Comparison of ENCODE assay signal across 8 cellular contexts in the genomic region with DNA sequence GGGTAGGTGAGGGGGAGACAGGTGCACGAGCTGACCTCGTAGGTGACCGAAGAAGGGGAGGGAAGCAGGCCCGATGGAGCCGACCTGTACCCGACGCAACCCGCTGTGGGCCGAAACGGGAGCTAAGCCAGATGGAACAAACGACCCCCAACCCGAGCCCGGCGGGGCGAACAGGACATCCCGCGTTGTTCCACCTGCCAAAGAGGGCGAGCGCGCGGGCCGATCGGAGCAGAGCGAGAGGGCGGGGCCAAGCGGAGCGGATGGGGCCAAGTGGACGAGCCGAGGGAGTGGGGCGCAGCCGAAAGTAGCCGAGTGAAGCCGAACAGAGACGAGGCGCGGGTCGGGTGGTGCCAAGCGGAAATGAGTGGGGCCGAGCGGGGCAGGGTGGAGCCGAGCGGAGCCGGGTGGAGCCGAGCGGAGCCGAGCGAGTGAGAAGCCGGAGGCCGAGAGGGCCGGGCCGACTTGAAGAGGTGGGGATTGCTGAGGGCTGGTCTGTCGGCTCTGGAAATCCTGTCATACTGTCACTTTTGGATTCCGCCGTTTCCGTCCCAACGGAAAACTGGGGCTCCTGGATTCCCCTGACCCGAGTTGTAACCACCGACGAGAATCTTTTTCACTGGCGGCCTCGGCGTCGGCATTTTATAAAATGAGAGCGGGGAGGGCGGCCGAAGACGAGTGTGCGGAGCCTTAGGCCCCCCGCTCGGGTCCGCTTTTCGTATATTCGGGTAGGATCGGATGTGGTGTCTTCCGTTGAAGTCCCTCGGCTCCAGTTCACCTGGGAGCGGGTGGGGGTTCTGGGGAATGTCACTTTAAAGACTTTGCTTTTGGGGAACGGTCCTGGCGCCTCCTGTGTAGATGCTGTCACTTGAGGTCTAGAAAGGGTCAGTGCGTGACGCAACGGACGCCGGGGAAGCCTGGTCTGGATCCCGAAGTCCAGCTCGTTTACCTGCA. TPM values are rescaled to one million over a fixed set of nuclear protein-coding genes. Genes with fewer than 3 reads are reported as not detected.
A peak's percentile ranks its signal among the peaks of the same experiment; 100 is the strongest.
DNase-seq lines count a peak whose midpoint lies in the region; ATAC-seq, FAIRE-seq and TF ChIP-seq lines count a peak whose summit lies in the region.

No MANE protein-coding gene starts in this region.

- TF ChIP-seq CTCF in AG09319 (IDR thresholded peaks at IDR 0.05; ENCODE audit: low read depth, low read length): no peak
- no peak for TF ChIP-seq CTCF in endothelial cell of umbilical vein (IDR thresholded peaks at IDR 0.05; ENCODE audit: extremely low read depth in 1 of 2, insufficient read depth in 1 of 2, low read depth in 1 of 2, low read length in 2 of 2)

- peak overlapping the region; percentile 69 for H3K4me2 ChIP-seq in endothelial cell of umbilical vein (ENCODE audit: insufficient read depth, low read length)

- H2AFZ ChIP-seq in endothelial cell of umbilical vein (ENCODE audit: low read depth, low read length): peak overlapping the region; percentile 90

- no peaks in the 10 kb centered on the region for H4K20me1 ChIP-seq in endothelial cell of umbilical vein (replicated peaks; ENCODE audit: control insufficient read depth, extremely low read depth, insufficient read depth, low read length)

- H3K9ac ChIP-seq in endothelial cell of umbilical vein (replicated peaks; ENCODE audit: extremely low read depth, insufficient read depth, low read length): peak overlapping the region; percentile 61

- POLR2A ChIA-PET in endothelial cell of umbilical vein (lab: Charles Lee): no interaction called here

- dilution Hi-C loops in endothelial cell of umbilical vein (cut with MboI; ENCODE audit: extremely low pct_ligation_motif_present, low sequenced_read_pairs): no loop called here

- H3K79me2 ChIP-seq in endothelial cell of umbilical vein (ENCODE audit: control insufficient read depth, insufficient read depth, low read length): no peaks in the 10 kb centered on the region

- ATAC-seq in GM19023 (IDR thresholded peaks at IDR 0.05; ENCODE audit: unreplicated experiment) (peak; percentile 97), HG03196 (IDR thresholded peaks at IDR 0.05; ENCODE audit: unreplicated experiment) (peak; percentile 96)

- H3K36me3 ChIP-seq in endothelial cell of umbilical vein (ENCODE audit: control insufficient read depth in 2 of 2, extremely low read depth in 1 of 2, insufficient read depth in 2 of 2, low read length in 2 of 2): no peaks in the 10 kb centered on the region

- intact Hi-C loops in endothelial cell of umbilical vein (cut with micrococcal nuclease): loop anchor here (1.0 to 10.0 kb wide), 8 partner anchors 219 to 653 kb away; a partner anchor contains a TSS

- H3K4me1 ChIP-seq in endothelial cell of umbilical vein (ENCODE audit: control insufficient read depth, extremely low read depth, insufficient read depth, low read length): peaks cover 8% of the 10 kb centered on the region

- CTCF ChIA-PET in endothelial cell of umbilical vein (lab: Charles Lee): interaction anchor here (0.8 to 2.5 kb wide), 8 partner anchors 219 to 756 kb away, joined by 4 to 23 read pairs (median 7); a partner anchor contains a TSS

- H3K9me3 ChIP-seq in endothelial cell of umbilical vein (replicated peaks; ENCODE audit: control insufficient read depth, insufficient read depth, low read length): no peaks in the 10 kb centered on the region

- FAIRE-seq in endothelial cell of umbilical vein (lab: Jason Lieb, UNC): peak; percentile 89

- no TSS peak for BruUV-seq in endothelial cell of umbilical vein (replicated peaks; lab: Mats Ljungman, UMichigan)

- no peak for TF ChIP-seq POLR2A in endothelial cell of umbilical vein (IDR thresholded peaks at IDR 0.05; ENCODE audit: low read depth, low read length)

- peak overlapping the region; percentile 22 to 54 (median 33) for H3K4me3 ChIP-seq in endothelial cell of umbilical vein (replicated peaks in 1 of 3; ENCODE audit: insufficient read depth in 1 of 3, low read depth in 1 of 3, low read length in 3 of 3)

- no peak overlapping the region for H3K27ac ChIP-seq in endothelial cell of umbilical vein (ENCODE audit: insufficient read depth, low read depth, low read length)

- no peaks in the 10 kb centered on the region for H3K27me3 ChIP-seq in endothelial cell of umbilical vein (ENCODE audit: control insufficient read depth in 2 of 2, insufficient read depth in 2 of 2, low read length in 2 of 2)

- DNase-seq in AG09319 (ENCODE audit: extremely low read depth, low read depth) (peak; percentile 66), NCI-H774 (lab: John Stamatoyannopoulos, UW) (peak; percentile 80), activated T-cell treated with anti-CD3 and anti-CD28 coated beads for 1 hour (ENCODE audit: low read depth) (peak; percentile 88), endothelial cell of umbilical vein (ENCODE audit: low read depth, low spot score) (peak; percentile 91), midbrain (lab: John Stamatoyannopoulos, UW) (peak; percentile 90)
- DNase-seq in stimulated activated CD8-positive, alpha-beta memory T cell treated with anti-CD3 and anti-CD28 coated beads, Interleukin-15, amount 100 ng/mL, for 24 hours (ENCODE audit: low read depth): peak; percentile 86

- H3K9me1 ChIP-seq in endothelial cell of umbilical vein (replicated peaks; ENCODE audit: control insufficient read depth, extremely low read depth, insufficient read depth, low read length): no peaks in the 10 kb centered on the region

TF ChIP-seq in endothelial cell of umbilical vein, 7 proteins besides CTCF, POLR2A, EP300 and RAD21:
- TF ChIP-seq JUN (IDR thresholded peaks at IDR 0.05; ENCODE audit: borderline replicate concordance, insufficient read depth, insufficient read length, low read depth) (no peak), POLR2AphosphoS5 (IDR thresholded peaks at IDR 0.05; ENCODE audit: insufficient read depth, low read depth, low read length) (no peak), MYC (IDR thresholded peaks at IDR 0.05; ENCODE audit: low read depth, low read length) (no peak), FOS (IDR thresholded peaks at IDR 0.05; ENCODE audit: borderline replicate concordance, insufficient read depth, low read length) (no peak), EZH2 (IDR thresholded peaks at IDR 0.05; ENCODE audit: borderline replicate concordance, low read depth, low read length, severe bottlenecking) (no peak), GATA2 (IDR thresholded peaks at IDR 0.05; ENCODE audit: insufficient read depth, insufficient read length, low read depth, low read length) (no peak)
- TF ChIP-seq, protein P1, sequence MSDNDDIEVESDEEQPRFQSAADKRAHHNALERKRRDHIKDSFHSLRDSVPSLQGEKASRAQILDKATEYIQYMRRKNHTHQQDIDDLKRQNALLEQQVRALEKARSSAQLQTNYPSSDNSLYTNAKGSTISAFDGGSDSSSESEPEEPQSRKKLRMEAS (IDR thresholded peaks at IDR 0.05; ENCODE audit: insufficient read depth, insufficient read length): no peak

RNA-seq across cellular contexts. Expression of a gene that starts 15.6 kb away (rescaled TPM):
- not detected in 2 replicates for total RNA-seq in endothelial cell of umbilical vein
- polyA plus RNA-seq in endothelial cell of umbilical vein: not detected in 2 replicates
- polyA plus RNA-seq in endothelial cell of umbilical vein (2011; cell fraction: cytosol; rRNA removed): not detected in 2 replicates
- polyA plus RNA-seq in endothelial cell of umbilical vein (2011; cell fraction: nucleus; rRNA removed): not detected in 2 replicates
- polyA plus RNA-seq in endothelial cell of umbilical vein (2012): not detected in 2 replicates
- not detected in 2 replicates for polyA minus RNA-seq in endothelial cell of umbilical vein
- not detected for polyA minus RNA-seq in endothelial cell of umbilical vein (2011; cell fraction: cytosol; rRNA and poly(A)+ RNA removed)
- polyA minus RNA-seq in endothelial cell of umbilical vein (2011; cell fraction: nucleus; rRNA and poly(A)+ RNA removed): not detected in 2 replicates
